Comparison of ENCODE assay signal across 19 cellular contexts in the genomic region with DNA sequence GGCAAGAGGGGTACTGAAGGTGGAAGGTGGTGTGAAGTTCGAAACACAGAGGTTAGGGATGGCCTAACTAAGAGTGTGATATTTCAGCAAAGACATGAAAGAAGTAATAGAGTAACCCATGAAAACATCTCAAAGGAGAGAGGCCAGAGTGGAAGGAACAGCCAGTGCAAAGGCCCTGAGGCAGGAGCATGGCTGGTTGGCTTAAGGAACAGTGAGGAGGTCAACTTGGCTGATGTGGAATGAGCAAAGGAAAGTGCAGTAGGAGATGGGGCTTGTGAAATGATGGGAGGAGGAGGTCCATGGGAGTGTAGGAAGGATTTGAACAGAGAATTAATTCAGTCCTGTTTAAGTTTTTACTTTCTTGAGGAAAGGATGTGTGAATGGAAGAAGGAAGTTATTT.
A peak's percentile ranks its signal among the peaks of the same experiment; 100 is the strongest.
DNase-seq lines count a peak whose midpoint lies in the region; ATAC-seq and TF ChIP-seq lines count a peak whose summit lies in the region.
"Had no signal": no experiment of that assay in that cellular context is flagged by ENCODE, and none has a peak within 500 bp of the region (broad histone marks: within the 10 kb centered on the region; RNA-seq: fewer than 3 reads in every experiment).

No MANE protein-coding gene starts in this region.

- no peaks in the 10 kb centered on the region for H4K20me1 ChIP-seq in mammary epithelial cell (ENCODE audit: insufficient read depth, low read length)
- H4K20me1 ChIP-seq: BLaER1 had no signal

- DNase-seq in Caco-2 (no peak), neural crest cell (ENCODE audit: low read depth, low spot score) (no peak), inferior parietal cortex (ENCODE audit: extremely low spot score) (no peak), HCEC 1CT (no peak), T-helper 17 cell (no peak), mammary epithelial cell (no peak)
- DNase-seq: CD4-positive, CD25-positive, alpha-beta regulatory T cell; CD8-positive, alpha-beta T cell; DMS 273 treated with DMSO at 0.1 percent for 48 hours; DMS79 treated with DMSO at 0.1 percent for 48 hours; GF-D8; GM23248 had no signal

- H3K4me1 Mint-ChIP-seq in Caco-2 (ENCODE audit: low read depth, unreplicated experiment), result peaks cover 23% of the 10 kb centered on the region
- peaks cover 33% of the 10 kb centered on the region for H3K4me1 Mint-ChIP-seq in dendritic cell treated with granulocyte-macrophage colony-stimulating factor and Interleukin-4, amounts not matched to agents 40 ng/mL and 50 ng/mL, for 4 days (ENCODE audit: low read depth)
- H3K4me1 Mint-ChIP-seq in neural crest cell, result peaks cover 18% of the 10 kb centered on the region
- no peaks in the 10 kb centered on the region for H3K4me1 Mint-ChIP-seq in T-helper 17 cell
- H3K4me1 Mint-ChIP-seq: CD4-positive, CD25-positive, alpha-beta regulatory T cell had no signal

- H3K9me3 ChIP-seq in Caco-2 (peaks cover 5% of the 10 kb centered on the region; the same call in 1 of the 2 replicates), HEK293 (ENCODE audit: control insufficient read depth, insufficient read depth, low read depth, low read length) (no peaks in the 10 kb centered on the region), T-helper 17 cell (ENCODE audit: control insufficient read depth, low read length, poor library complexity, severe bottlenecking) (no peaks in the 10 kb centered on the region), mammary epithelial cell (replicated peaks; ENCODE audit: insufficient read depth, low read length) (no peaks in the 10 kb centered on the region)
- H3K9me3 ChIP-seq: HAP-1 had no signal

- ATAC-seq in T-helper 17 cell, result no peak
- ATAC-seq: CD8-positive, alpha-beta T cell had no signal

- H3K4me3 Mint-ChIP-seq in Caco-2 (ENCODE audit: unreplicated experiment), result peak overlapping the region; percentile 12
- H3K4me3 Mint-ChIP-seq in dendritic cell treated with granulocyte-macrophage colony-stimulating factor and Interleukin-4, amounts not matched to agents 40 ng/mL and 50 ng/mL, for 4 days, result no peak overlapping the region
- no peak overlapping the region for H3K4me3 Mint-ChIP-seq in neural crest cell
- H3K4me3 Mint-ChIP-seq in T-helper 17 cell, result no peak overlapping the region
- H3K4me3 Mint-ChIP-seq: B cell; CD4-positive, CD25-positive, alpha-beta regulatory T cell; CD8-positive, alpha-beta T cell had no signal

- no peaks in the 10 kb centered on the region for H3K79me2 ChIP-seq in mammary epithelial cell (ENCODE audit: insufficient read depth, low read length)

- H3K27me3 Mint-ChIP-seq in Caco-2 (ENCODE audit: insufficient read depth, unreplicated experiment), result no peaks in the 10 kb centered on the region
- H3K27me3 Mint-ChIP-seq in dendritic cell treated with granulocyte-macrophage colony-stimulating factor and Interleukin-4, amounts not matched to agents 40 ng/mL and 50 ng/mL, for 4 days, result peaks cover 2% of the 10 kb centered on the region
- no peaks in the 10 kb centered on the region for H3K27me3 Mint-ChIP-seq in neural crest cell (ENCODE audit: low read depth)
- H3K27me3 Mint-ChIP-seq in T-helper 17 cell, result no peaks in the 10 kb centered on the region
- H3K27me3 Mint-ChIP-seq: B cell; CD4-positive, CD25-positive, alpha-beta regulatory T cell had no signal

- H2AFZ ChIP-seq in mammary epithelial cell (ENCODE audit: low read depth, low read length), result no peak overlapping the region
- H2AFZ ChIP-seq: GM23248 had no signal

- H3K9me3 Mint-ChIP-seq in Caco-2 (ENCODE audit: unreplicated experiment), result peaks cover 8% of the 10 kb centered on the region
- no peaks in the 10 kb centered on the region for H3K9me3 Mint-ChIP-seq in dendritic cell treated with granulocyte-macrophage colony-stimulating factor and Interleukin-4, amounts not matched to agents 40 ng/mL and 50 ng/mL, for 4 days
- H3K9me3 Mint-ChIP-seq in neural crest cell, result peaks cover 10% of the 10 kb centered on the region
- H3K9me3 Mint-ChIP-seq: CD8-positive, alpha-beta T cell had no signal

- no peak overlapping the region for H3K4me3 ChIP-seq in Caco-2 (ENCODE audit: low read depth, low read length)
- H3K4me3 ChIP-seq in HEK293 (ENCODE audit: low read depth, low read length), result no peak overlapping the region
- H3K4me3 ChIP-seq in mammary epithelial cell (replicated peaks in 1 of 3; ENCODE audit: insufficient read depth in 1 of 3, low read depth in 2 of 3, low read length in 3 of 3), result no peak overlapping the region
- H3K4me3 ChIP-seq: BLaER1, GM23248, HAP-1 had no signal

- dilution Hi-C loops in mammary epithelial cell (cut with HindIII; ENCODE audit: low sequenced_read_pairs), result no loop called here

- in situ Hi-C loops in mammary epithelial cell (cut with MboI; ENCODE audit: low sequenced_read_pairs in 2 of 2), result no loop called here

- TF ChIP-seq CTCF in Caco-2 (IDR thresholded peaks at IDR 0.05; ENCODE audit: insufficient read depth in 1 of 2, low read depth in 1 of 2, low read length in 1 of 2, severe bottlenecking in 1 of 2, unreplicated experiment in 1 of 2) (no peak), HEK293 (tag by site-specific recombination; IDR thresholded peaks at IDR 0.05) (no peak), neural crest cell (conservative IDR thresholded peaks at IDR 0.05) (no peak), mammary epithelial cell (conservative IDR thresholded peaks at IDR 0.05 in 1 of 2, IDR thresholded peaks at IDR 0.05 in 1 of 2; ENCODE audit: extremely low read depth in 1 of 2, insufficient read depth in 1 of 2, low read depth in 1 of 2, low read length in 2 of 2) (no peak)

- CTCF ChIA-PET in Caco-2 (lab: Charles Lee), result no interaction called here
- CTCF ChIA-PET in HEK293 (lab: Yijun Ruan, JAX), result interaction anchor here (0.6 kb wide), 1 partner anchor 82 kb away, joined by 3 read pairs; no protein-coding TSS in a partner anchor
- CTCF ChIA-PET in mammary epithelial cell (lab: Charles Lee; ENCODE audit: low non-redundant PET), result no interaction called here

- POLR2A ChIA-PET in Caco-2 (lab: Charles Lee), result no interaction called here
- POLR2A ChIA-PET in HEK293 (lab: Yijun Ruan, JAX), result no interaction called here

- intact Hi-C loops in Caco-2 (cut with micrococcal nuclease; ENCODE audit: unreplicated experiment) (loop anchor here (1.0 kb wide), 3 partner anchors 15 to 88 kb away; no protein-coding TSS in a partner anchor), mammary epithelial cell (cut with micrococcal nuclease) (no loop called here)
- intact Hi-C loops in dendritic cell treated with granulocyte-macrophage colony-stimulating factor and Interleukin-4, amounts not matched to agents 40 ng/mL and 50 ng/mL, for 4 days (cut with micrococcal nuclease), result loop anchor here (5.0 kb wide), 1 partner anchor 38 kb away; no protein-coding TSS in a partner anchor

- BruUV-seq in Caco-2 (replicated peaks; lab: Mats Ljungman, UMichigan), result no TSS peak
- no TSS peak for BruUV-seq in mammary epithelial cell (replicated peaks; lab: Mats Ljungman, UMichigan)

- H3K4me2 ChIP-seq in mammary epithelial cell (ENCODE audit: insufficient read depth, low read depth, low read length), result no peak overlapping the region
- H3K4me2 ChIP-seq: BLaER1 had no signal

- WGBS in mammary epithelial cell (ENCODE audit: low coverage, missing lambda C conversion rate), result 94% methylated on average over 1 of the region's 1 CpG

- H3K36me3 Mint-ChIP-seq in Caco-2 (ENCODE audit: insufficient read depth, unreplicated experiment) (no peaks in the 10 kb centered on the region), neural crest cell (ENCODE audit: low read depth) (peaks cover 6% of the 10 kb centered on the region), T-helper 17 cell (ENCODE audit: low read depth) (no peaks in the 10 kb centered on the region)
- no peaks in the 10 kb centered on the region for H3K36me3 Mint-ChIP-seq in dendritic cell treated with granulocyte-macrophage colony-stimulating factor and Interleukin-4, amounts not matched to agents 40 ng/mL and 50 ng/mL, for 4 days (ENCODE audit: low read depth)
- H3K36me3 Mint-ChIP-seq: CD4-positive, CD25-positive, alpha-beta regulatory T cell; CD8-positive, alpha-beta T cell had no signal

- peak overlapping the region; percentile 57 for H3K27ac Mint-ChIP-seq in Caco-2 (ENCODE audit: unreplicated experiment)
- H3K27ac Mint-ChIP-seq in dendritic cell treated with granulocyte-macrophage colony-stimulating factor and Interleukin-4, amounts not matched to agents 40 ng/mL and 50 ng/mL, for 4 days, result peak overlapping the region; percentile 0
- peak overlapping the region; percentile 44 for H3K27ac Mint-ChIP-seq in neural crest cell (ENCODE audit: unreplicated experiment)
- no peak overlapping the region for H3K27ac Mint-ChIP-seq in T-helper 17 cell
- H3K27ac Mint-ChIP-seq: B cell; CD4-positive, CD25-positive, alpha-beta regulatory T cell; CD8-positive, alpha-beta T cell had no signal

- H3K27ac ChIP-seq in HEK293 (ENCODE audit: extremely low read depth, low read depth, low read length), result no peak overlapping the region
- H3K27ac ChIP-seq in mammary epithelial cell (ENCODE audit: insufficient read depth, low read depth, low read length), result no peak overlapping the region
- H3K27ac ChIP-seq: 22Rv1, BLaER1, C4-2B, GM23248 had no signal

- no peaks in the 10 kb centered on the region for H3K36me3 ChIP-seq in Caco-2 (ENCODE audit: control insufficient read depth, insufficient read depth, low read length)
- H3K36me3 ChIP-seq in HEK293 (ENCODE audit: control insufficient read depth in 2 of 2, insufficient read depth in 1 of 2, low read length in 2 of 2), result no peaks in the 10 kb centered on the region
- H3K36me3 ChIP-seq in mammary epithelial cell (ENCODE audit: insufficient read depth, low read length), result no peaks in the 10 kb centered on the region
- H3K36me3 ChIP-seq: BLaER1, HAP-1 had no signal

- H3K9ac ChIP-seq in mammary epithelial cell (ENCODE audit: insufficient read depth, low read length), result no peak overlapping the region
- H3K9ac ChIP-seq: BLaER1, GM23248 had no signal

- H3K4me1 ChIP-seq in Caco-2 (peaks cover 50% of the 10 kb centered on the region), HEK293 (ENCODE audit: control insufficient read depth, insufficient read depth, low read length) (peaks cover 13% of the 10 kb centered on the region), mammary epithelial cell (ENCODE audit: insufficient read depth, low read length) (peaks cover 4% of the 10 kb centered on the region)

- H3K27me3 ChIP-seq in Caco-2 (replicated peaks; ENCODE audit: control insufficient read depth, insufficient read depth, low read length) (no peaks in the 10 kb centered on the region), mammary epithelial cell (ENCODE audit: insufficient read depth, low read length) (no peaks in the 10 kb centered on the region)
- H3K27me3 ChIP-seq: BLaER1 had no signal

TF ChIP-seq in HEK293, 187 proteins besides CTCF, POLR2A, EP300 and RAD21:
- TF ChIP-seq ZNF473 (tag by site-specific recombination; IDR thresholded peaks at IDR 0.05) (no peak), ZNF623 (tag by site-specific recombination; IDR thresholded peaks at IDR 0.05) (peak; percentile 96)
